In the genomic region with DNA sequence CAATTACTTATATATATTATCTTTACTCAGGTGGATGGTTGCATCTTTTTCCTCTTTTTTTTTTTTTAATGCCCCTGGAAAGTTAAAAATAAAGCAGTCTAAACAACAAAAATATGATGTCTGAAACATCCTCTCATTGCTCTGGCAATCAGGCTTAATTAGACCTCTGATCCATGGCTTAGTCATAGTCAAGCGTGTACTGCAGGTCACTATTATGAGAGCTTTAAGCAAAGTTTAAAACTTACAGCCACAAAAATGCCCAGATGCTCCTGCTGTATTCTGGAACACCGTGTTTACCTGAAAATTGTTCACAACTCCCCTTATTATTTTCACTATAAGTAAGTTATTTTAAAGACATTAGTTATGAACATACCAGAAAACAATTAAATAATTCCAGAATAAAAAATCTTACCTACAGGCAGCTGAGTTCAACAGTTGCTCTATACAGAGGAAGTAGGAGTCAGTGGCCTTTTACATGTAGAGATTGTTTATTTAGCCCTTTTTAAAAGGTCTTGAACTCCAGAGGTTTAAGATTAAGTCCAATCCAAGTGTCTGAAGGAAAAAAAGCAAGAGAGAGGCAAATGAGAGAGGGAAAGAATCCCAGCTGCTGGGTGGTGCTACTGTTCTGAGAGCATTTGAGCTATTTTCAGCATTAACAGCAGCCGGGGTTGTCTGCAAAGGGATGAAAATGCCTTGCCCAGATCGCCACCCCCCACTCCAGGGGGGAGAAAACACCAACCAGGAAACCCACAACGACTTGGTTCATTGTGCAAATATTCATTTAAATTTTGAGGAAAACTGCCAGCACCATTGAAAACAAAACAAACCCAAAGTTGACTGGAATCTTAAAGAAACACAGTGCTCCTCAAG, we compare ENCODE assay signal across 10 cellular contexts. TPM values are rescaled to one million over a fixed set of nuclear protein-coding genes. Genes with fewer than 3 reads are reported as not detected.
DNase-seq lines count a peak whose midpoint lies in the region; ATAC-seq and TF ChIP-seq lines count a peak whose summit lies in the region.
"Had no signal": no experiment of that assay in that cellular context is flagged by ENCODE, and none has a peak within 500 bp of the region (broad histone marks: within the 10 kb centered on the region; RNA-seq: fewer than 3 reads in every experiment).

No MANE protein-coding gene starts in this region.

- peak overlapping the region in 3 of 4 donors; percentile 24 to 53 (median 24) for H3K4me3 ChIP-seq in esophagus squamous epithelium
- peak overlapping the region; percentile 29 for H3K4me3 ChIP-seq in mesodermal cell (ENCODE audit: extremely low read depth, insufficient read depth, low read length, poor library complexity, severe bottlenecking)
- peak overlapping the region; percentile 23 to 33 for H3K4me3 ChIP-seq in vagina

- H3K27me3 ChIP-seq in esophagus squamous epithelium (no peaks in the 10 kb centered on the region), vagina (no peaks in the 10 kb centered on the region)

- TF ChIP-seq POLR2A in esophagus squamous epithelium (IDR thresholded peaks at IDR 0.05) (no peak), vagina (IDR thresholded peaks at IDR 0.05) (no peak)

- H3K27ac ChIP-seq in esophagus squamous epithelium (peak overlapping the region; percentile 22 to 78 (median 72)), mesodermal cell (ENCODE audit: low read depth, low read length, severe bottlenecking) (peak overlapping the region; percentile 79), vagina (peak overlapping the region; percentile 68)

- WGBS in esophagus squamous epithelium, 2 donors, result 14 to 19% methylated on average over 5 of the region's 5 CpGs
- 14 to 67% methylated on average over 1 to 3 of the region's 5 CpGs for WGBS in mesodermal cell (ENCODE audit: insufficient coverage in 2 of 2), 2 experiments

- ATAC-seq in Right ventricle myocardium superior (ENCODE audit: poor library complexity), result peak; percentile 47
- no peak for ATAC-seq in Right ventricle myocardium inferior
- no peak for ATAC-seq in GM18868 (IDR thresholded peaks at IDR 0.05; ENCODE audit: unreplicated experiment)
- ATAC-seq in GM19328 (IDR thresholded peaks at IDR 0.05; ENCODE audit: unreplicated experiment), result no peak

- no peak for DNase-seq in Right ventricle myocardium superior
- DNase-seq in Right ventricle myocardium inferior (ENCODE audit: missing footprints), result no peak
- DNase-seq in esophagus squamous epithelium (lab: John Stamatoyannopoulos, UW), result no peak
- DNase-seq in vagina (ENCODE audit: extremely low spot score in 2 of 2), result peak in 1 of 2 donors; percentile 40
- DNase-seq in HuH-7 (ENCODE audit: low spot score), result no peak
- DNase-seq: ACHN, KBM-7 had no signal

- H3K9me3 ChIP-seq in esophagus squamous epithelium, result no peaks in the 10 kb centered on the region
- H3K9me3 ChIP-seq in mesodermal cell (ENCODE audit: control insufficient read depth, low read length), result no peaks in the 10 kb centered on the region
- no peaks in the 10 kb centered on the region for H3K9me3 ChIP-seq in vagina

- TF ChIP-seq CTCF in esophagus squamous epithelium (IDR thresholded peaks at IDR 0.05) (no peak), vagina (IDR thresholded peaks at IDR 0.05) (no peak)

- H3K4me1 ChIP-seq in esophagus squamous epithelium (peaks cover 0 to 13% (median 0%) of the 10 kb centered on the region in 3 donors), mesodermal cell (ENCODE audit: control insufficient read depth, insufficient read depth, low read length, poor library complexity, severe bottlenecking) (peaks cover 23% of the 10 kb centered on the region), vagina (peaks cover 9% of the 10 kb centered on the region)

- H3K36me3 ChIP-seq in esophagus squamous epithelium (no peaks in the 10 kb centered on the region), mesodermal cell (ENCODE audit: control insufficient read depth, insufficient read depth, low read length) (no peaks in the 10 kb centered on the region), vagina (no peaks in the 10 kb centered on the region)

- intact Hi-C loops in Right ventricle myocardium superior (cut with DNase I), result loop anchor here (10.0 kb wide), 1 partner anchor 250 kb away; no protein-coding TSS in a partner anchor
- intact Hi-C loops in Right ventricle myocardium inferior (cut with DNase I), result loop anchor here (2.0 to 5.0 kb wide), 5 partner anchors 32 to 242 kb away; no protein-coding TSS in a partner anchor
- intact Hi-C loops in esophagus squamous epithelium (cut with DNase I), result no loop called here
- intact Hi-C loops in vagina (cut with DNase I), result no loop called here

RNA-seq across cellular contexts. Expression of a gene that starts 36.9 kb away (rescaled TPM):
- total RNA-seq in Right ventricle myocardium superior, result 819 TPM
- 828 TPM for total RNA-seq in Right ventricle myocardium inferior
- total RNA-seq in esophagus squamous epithelium, result 100 to 1,000 TPM in 1 of 4 donors, 10 to 100 TPM in 3; 33.4 to 286 (median 47.6) TPM
- polyA plus RNA-seq in mesodermal cell (2013, experiment 1 of 2), result 30.0 TPM
- 20.3 TPM for polyA plus RNA-seq in mesodermal cell (2013, experiment 2 of 2)
- total RNA-seq in vagina, result 60.4 TPM

Comparison
In these comparisons a context has a peak if more than half of its experiments do, and no peak if none do; other contexts are left out.
1. intact Hi-C loops: an anchor here in Right ventricle myocardium superior (10.0 kb wide) and Right ventricle myocardium inferior (2.0 to 5.0 kb wide); none called in esophagus squamous epithelium and vagina.